ENCODE assay signal across 18 cellular contexts in the genomic region with DNA sequence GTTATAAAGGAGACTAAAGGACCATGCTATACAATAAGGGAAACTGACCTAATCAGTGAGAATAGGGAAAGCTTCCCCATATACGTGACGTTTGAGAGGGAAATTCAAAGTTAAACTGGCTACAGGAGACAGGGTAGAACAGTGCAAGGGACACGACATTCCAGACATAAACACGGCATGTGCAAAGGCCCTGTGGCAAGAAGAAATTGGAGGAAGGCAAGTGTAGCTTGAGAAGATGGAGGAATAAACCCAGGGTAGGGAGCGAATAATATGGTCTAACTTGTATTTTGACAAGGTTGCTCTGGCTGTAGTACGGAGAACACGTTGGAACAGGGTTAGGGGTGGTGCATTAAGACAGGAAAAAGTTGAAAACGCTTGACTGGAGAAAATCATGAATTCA. TPM values are rescaled to one million over a fixed set of nuclear protein-coding genes. Genes with fewer than 3 reads are reported as not detected.
DNase-seq lines count a peak whose midpoint lies in the region; ATAC-seq, FAIRE-seq and TF ChIP-seq lines count a peak whose summit lies in the region.
"Had no signal": no experiment of that assay in that cellular context is flagged by ENCODE, and none has a peak within 500 bp of the region (broad histone marks: within the 10 kb centered on the region; RNA-seq: fewer than 3 reads in every experiment).

No MANE protein-coding gene starts in this region.

- H3K23ac ChIP-seq in IMR-90 (ENCODE audit: low read depth, low read length): no peak overlapping the region

- POLR2A ChIA-PET in IMR-90 (lab: Charles Lee; ENCODE audit: unreplicated experiment): no interaction called here
- POLR2A ChIA-PET in T-cell (lab: Charles Lee): no interaction called here
- POLR2A ChIA-PET in activated CD4-positive, alpha-beta memory T cell treated with anti-CD3 and anti-CD28 coated beads for 36 hours (lab: Charles Lee): no interaction called here

- H3K27ac ChIP-seq in IMR-90 (ENCODE audit: insufficient read depth, low read length): no peak overlapping the region
- H3K27ac ChIP-seq in astrocyte (ENCODE audit: low read depth, low read length): no peak overlapping the region

- WGBS in IMR-90 (ENCODE audit: extremely low coverage in 2 of 2, insufficient read length in 1 of 2), 2 experiments: 98% methylated on average over 4 of the region's 8 CpGs; no CpG with 5 or more reads in 1 of the 2 experiments

- H2BK15ac ChIP-seq in IMR-90 (ENCODE audit: low read depth, low read length): no peak overlapping the region

- peak overlapping the region; percentile 45; the same call in 1 of the 2 replicates for H3K18ac ChIP-seq in IMR-90 (ENCODE audit: low read depth, low read length)

- peaks cover 11% of the 10 kb centered on the region for H3K4me1 ChIP-seq in IMR-90 (ENCODE audit: control insufficient read depth, insufficient read depth, low read length)
- peaks cover 22% of the 10 kb centered on the region for H3K4me1 ChIP-seq in astrocyte (ENCODE audit: insufficient read depth, low read length)

- ATAC-seq in IMR-90 (ENCODE audit: low read depth) (no peak), T-cell (replicated peaks in 1 of 4) (no peak)
- ATAC-seq: GM23338, HCT116 had no signal

- no peak overlapping the region for H3K56ac ChIP-seq in IMR-90 (ENCODE audit: extremely low read depth, insufficient read depth, low read length)

- peak overlapping the region; percentile 66 for H3K27ac Mint-ChIP-seq in astrocyte (ENCODE audit: unreplicated experiment)
- peak overlapping the region in 2 of 3 experiments; percentile 20 to 23 for H3K27ac Mint-ChIP-seq in nephron
- no peak overlapping the region for H3K27ac Mint-ChIP-seq in T-cell
- H3K27ac Mint-ChIP-seq in activated CD4-positive, alpha-beta memory T cell treated with anti-CD3 and anti-CD28 coated beads for 36 hours: no peak overlapping the region
- H3K27ac Mint-ChIP-seq: GM23338, H9 had no signal

- no peaks in the 10 kb centered on the region for H3K27me3 Mint-ChIP-seq in astrocyte (ENCODE audit: low read depth, unreplicated experiment)
- H3K27me3 Mint-ChIP-seq in nephron (ENCODE audit: low read depth): no peaks in the 10 kb centered on the region
- H3K27me3 Mint-ChIP-seq in T-cell: no peaks in the 10 kb centered on the region
- H3K27me3 Mint-ChIP-seq in activated CD4-positive, alpha-beta memory T cell treated with anti-CD3 and anti-CD28 coated beads for 36 hours: no peaks in the 10 kb centered on the region
- H3K27me3 Mint-ChIP-seq: CD4-positive, alpha-beta memory T cell had no signal

- H3K4me1 Mint-ChIP-seq in astrocyte (ENCODE audit: low read depth, unreplicated experiment): peaks cover 45% of the 10 kb centered on the region
- peaks cover 14% of the 10 kb centered on the region for H3K4me1 Mint-ChIP-seq in nephron
- peaks cover 6 to 12% (median 8%) of the 10 kb centered on the region in 3 donors for H3K4me1 Mint-ChIP-seq in T-cell
- H3K4me1 Mint-ChIP-seq in activated CD4-positive, alpha-beta memory T cell treated with anti-CD3 and anti-CD28 coated beads for 36 hours (ENCODE audit: low read depth): peaks cover under 1% of the 10 kb centered on the region

- no peaks in the 10 kb centered on the region for H3K79me2 ChIP-seq in astrocyte (ENCODE audit: insufficient read depth, low read length)

- H4K5ac ChIP-seq in IMR-90 (ENCODE audit: low read depth, low read length): no peak overlapping the region

- CTCF ChIA-PET in IMR-90 (lab: Yijun Ruan, JAX) (no interaction called here), T-cell (lab: Charles Lee) (interaction anchor here in 1 of 2 donors (0.6 kb wide), 1 partner anchor 25 kb away, joined by 5 read pairs; no protein-coding TSS in a partner anchor)
- CTCF ChIA-PET in activated CD4-positive, alpha-beta memory T cell treated with anti-CD3 and anti-CD28 coated beads for 36 hours (lab: Charles Lee): interaction anchor here (0.6 to 1.1 kb wide), 2 partner anchors 8 to 24 kb away, joined by 4 read pairs; no protein-coding TSS in a partner anchor

- DNase-seq in IMR-90 (no peak), astrocyte (ENCODE audit: low read depth) (no peak), T-cell (no peak), NCI-H187 treated with DMSO at 0.1 percent for 48 hours (lab: John Stamatoyannopoulos, UW) (no peak)
- no peak for DNase-seq in activated CD4-positive, alpha-beta memory T cell treated with anti-CD3 and anti-CD28 coated beads for 36 hours
- DNase-seq: C1 segment of cervical spinal cord; Calu3; CD4-positive, alpha-beta memory T cell; COR-L47; DMS53; DMS79 treated with DMSO at 0.1 percent for 48 hours; GF-D8; H9 had no signal

- H3K27me3 ChIP-seq in IMR-90 (ENCODE audit: control insufficient read depth, insufficient read depth, low read length) (no peaks in the 10 kb centered on the region), astrocyte (ENCODE audit: insufficient read depth, low read length) (no peaks in the 10 kb centered on the region)

- no peak overlapping the region for H4K91ac ChIP-seq in IMR-90 (ENCODE audit: insufficient read depth, low read depth, low read length)

- H2BK120ac ChIP-seq in IMR-90 (ENCODE audit: low read depth, low read length): no peak overlapping the region

- H3K4me3 ChIP-seq in IMR-90 (ENCODE audit: insufficient read depth, low read depth, low read length) (no peak overlapping the region), astrocyte (ENCODE audit: insufficient read depth, low read depth, low read length) (no peak overlapping the region)
- H3K4me3 ChIP-seq: GM23338 had no signal

- intact Hi-C loops in IMR-90 (cut with micrococcal nuclease): no loop called here
- intact Hi-C loops in activated CD4-positive, alpha-beta memory T cell treated with anti-CD3 and anti-CD28 coated beads for 36 hours (cut with micrococcal nuclease): no loop called here

- H2AFZ ChIP-seq in IMR-90 (replicated peaks; ENCODE audit: low read length, poor library complexity): no peak overlapping the region
- no peak overlapping the region for H2AFZ ChIP-seq in astrocyte (ENCODE audit: low read depth, low read length)
- H2AFZ ChIP-seq: GM23338 had no signal

- H2AK5ac ChIP-seq in IMR-90 (ENCODE audit: low read depth, low read length): 0 out of 2 replicates have a peak overlapping the region, but pooled peaks have one; percentile 6

- peaks cover 4 to 15% of the 10 kb centered on the region in 2 experiments; a peak in 3 of 4 replicates for H3K79me1 ChIP-seq in IMR-90 (ENCODE audit: low read depth in 1 of 2, low read length in 2 of 2)

- H4K8ac ChIP-seq in IMR-90 (ENCODE audit: low read depth in 2 of 2, low read length in 2 of 2): no peak overlapping the region

- H3K9ac ChIP-seq in IMR-90 (ENCODE audit: low read depth, low read length) (no peak overlapping the region), astrocyte (ENCODE audit: low read length) (no peak overlapping the region)

- no peak for TF ChIP-seq RAD21 in IMR-90 (IDR thresholded peaks at IDR 0.05; ENCODE audit: low read length)

- H3K36me3 ChIP-seq in IMR-90 (ENCODE audit: control insufficient read depth, insufficient read depth, low read length) (no peaks in the 10 kb centered on the region), astrocyte (ENCODE audit: insufficient read depth, low read length) (no peaks in the 10 kb centered on the region)

- 0 out of 2 replicates have a peak overlapping the region, but pooled peaks have one; percentile 31 for H3K4ac ChIP-seq in IMR-90 (ENCODE audit: low read depth, low read length)

- peaks cover 10% of the 10 kb centered on the region for H3K9me1 ChIP-seq in IMR-90 (ENCODE audit: insufficient read depth, low read length)

- H3K4me3 Mint-ChIP-seq in astrocyte (ENCODE audit: unreplicated experiment) (no peak overlapping the region), nephron (no peak overlapping the region), T-cell (no peak overlapping the region)
- H3K4me3 Mint-ChIP-seq in activated CD4-positive, alpha-beta memory T cell treated with anti-CD3 and anti-CD28 coated beads for 36 hours: no peak overlapping the region
- H3K4me3 Mint-ChIP-seq: CD4-positive, alpha-beta memory T cell; GM23338; H9 had no signal

- H3K14ac ChIP-seq in IMR-90 (replicated peaks; ENCODE audit: low read depth, low read length): no peak overlapping the region

- no peak overlapping the region for H2BK5ac ChIP-seq in IMR-90 (ENCODE audit: low read depth, low read length, poor library complexity, severe bottlenecking)

- H3K4me2 ChIP-seq in IMR-90 (ENCODE audit: low read depth, low read length) (no peak overlapping the region), astrocyte (ENCODE audit: low read length) (no peak overlapping the region)
- H3K4me2 ChIP-seq: GM23338 had no signal

- TF ChIP-seq CTCF in IMR-90 (conservative IDR thresholded peaks at IDR 0.05; ENCODE audit: low read depth, low read length): no peak
- TF ChIP-seq CTCF in astrocyte (IDR thresholded peaks at IDR 0.05; ENCODE audit: insufficient read depth, low read depth, low read length): no peak
- TF ChIP-seq CTCF in nephron (IDR thresholded peaks at IDR 0.05; ENCODE audit: unreplicated experiment in 3 of 3): no peak

- H4K20me1 ChIP-seq in IMR-90 (ENCODE audit: insufficient read depth, low read length) (no peaks in the 10 kb centered on the region), astrocyte (ENCODE audit: insufficient read depth, low read length) (no peaks in the 10 kb centered on the region)

- H2AK9ac ChIP-seq in IMR-90 (replicated peaks; ENCODE audit: low read depth, low read length, poor library complexity): no peak overlapping the region

- H3K9me3 Mint-ChIP-seq in astrocyte (ENCODE audit: unreplicated experiment) (no peaks in the 10 kb centered on the region), nephron (peaks cover 2% of the 10 kb centered on the region), T-cell (no peaks in the 10 kb centered on the region)
- H3K9me3 Mint-ChIP-seq in activated CD4-positive, alpha-beta memory T cell treated with anti-CD3 and anti-CD28 coated beads for 36 hours: no peaks in the 10 kb centered on the region
- H3K9me3 Mint-ChIP-seq: GM23338, H9 had no signal

- no peak for TF ChIP-seq POLR2A in IMR-90 (IDR thresholded peaks at IDR 0.05; ENCODE audit: low read depth, low read length)

- H3K36me3 Mint-ChIP-seq in astrocyte (ENCODE audit: low read depth, unreplicated experiment) (peaks cover 12% of the 10 kb centered on the region), nephron (ENCODE audit: low read depth) (peaks cover 10% of the 10 kb centered on the region), T-cell (peaks cover 10% of the 10 kb centered on the region)
- peaks cover 4% of the 10 kb centered on the region for H3K36me3 Mint-ChIP-seq in activated CD4-positive, alpha-beta memory T cell treated with anti-CD3 and anti-CD28 coated beads for 36 hours

- BruUV-seq in IMR-90 (replicated peaks; lab: Mats Ljungman, UMichigan): no TSS peak

- no peaks in the 10 kb centered on the region for H3K9me3 ChIP-seq in IMR-90 (ENCODE audit: control insufficient read depth, insufficient read depth, low read length)
- H3K9me3 ChIP-seq in astrocyte (ENCODE audit: insufficient read depth, low read depth, low read length): no peaks in the 10 kb centered on the region

- FAIRE-seq in astrocyte (lab: Jason Lieb, UNC): no peak
- FAIRE-seq: GM12891, GM18507 had no signal

- H2BK20ac ChIP-seq in IMR-90 (ENCODE audit: low read depth, low read length): no peak overlapping the region; the same call in 1 of the 2 replicates

- in situ Hi-C loops in IMR-90 (cut with MboI; ENCODE audit: low sequenced_read_pairs): no loop called here

- dilution Hi-C loops in IMR-90 (cut with HindIII; ENCODE audit: low sequenced_read_pairs, unreplicated experiment): no loop called here

RNA-seq across cellular contexts. Expression of gene RIOK3, which starts 49.8 kb away (rescaled TPM):
- 38.9 and 61.4 TPM in 2 replicates for total RNA-seq in IMR-90 (2012; rRNA removed)
- polyA plus RNA-seq in IMR-90 (2012; rRNA removed): 18.1 and 21.5 TPM in 2 replicates
- polyA plus RNA-seq in IMR-90 (2012; cell fraction: cytosol; rRNA removed): 4.7 and 14.1 TPM in 2 replicates
- 36.7 and 41.9 TPM in 2 replicates for polyA plus RNA-seq in IMR-90 (2012; cell fraction: nucleus; rRNA removed; ENCODE audit: low replicate concordance)
- total RNA-seq in astrocyte: 93.2 and 96.0 TPM in 2 replicates
- total RNA-seq in T-cell: 10 to 100 TPM; 63.1 to 99.2 (median 65.3) TPM
- total RNA-seq in activated CD4-positive, alpha-beta memory T cell treated with anti-CD3 and anti-CD28 coated beads for 36 hours: 10 to 100 TPM; 51.0 to 55.8 TPM

Comparison
In these comparisons a context has a peak if more than half of its experiments do, and no peak if none do; other contexts are left out.
1. H3K27ac Mint-ChIP-seq: peak in astrocyte (single experiment) and nephron (2 of 3); none in T-cell (0 of 2) and activated CD4-positive, alpha-beta memory T cell treated with anti-CD3 and anti-CD28 coated beads for 36 hours (single experiment).